13 cellular contexts compared by ENCODE assay signal in genomic region chrX:37684426-37684825, GRCh38. TPM values are rescaled to one million over a fixed set of nuclear protein-coding genes. Genes with fewer than 3 reads are reported as not detected.
DNase-seq lines count a peak whose midpoint lies in the region; ATAC-seq and TF ChIP-seq lines count a peak whose summit lies in the region.
"Had no signal": no experiment of that assay in that cellular context is flagged by ENCODE, and none has a peak within 500 bp of the region (broad histone marks: within the 10 kb centered on the region; RNA-seq: fewer than 3 reads in every experiment).

No MANE protein-coding gene starts in this region.

- ATAC-seq in GM23338: no peak
- peak; percentile 77 to 90 (median 82) for ATAC-seq in psoas muscle

- H3K4me1 ChIP-seq in GM23338 (ENCODE audit: insufficient read depth): peaks cover 16% of the 10 kb centered on the region
- peaks cover 25% of the 10 kb centered on the region for H3K4me1 ChIP-seq in cardiac muscle cell (ENCODE audit: low read depth)
- no peaks in the 10 kb centered on the region for H3K4me1 ChIP-seq in psoas muscle
- H3K4me1 ChIP-seq: testis had no signal

- peak overlapping the region; percentile 45; the same call in 1 of the 2 replicates for H3K4me2 ChIP-seq in GM23338

- no peak overlapping the region for H3K27ac Mint-ChIP-seq in GM23338
- H3K27ac Mint-ChIP-seq: activated CD4-positive, alpha-beta T cell treated with anti-CD3 and anti-CD28 coated beads, Interleukin-2, amount 10 ng/mL, durations not matched to agents 24 days and 14 days had no signal

- no peaks in the 10 kb centered on the region for H3K9me2 ChIP-seq in GM23338 (ENCODE audit: insufficient read depth)

- peaks cover 10% of the 10 kb centered on the region for H3K27me3 ChIP-seq in GM23338 (ENCODE audit: insufficient read depth)
- H3K27me3 ChIP-seq in cardiac muscle cell: no peaks in the 10 kb centered on the region
- H3K27me3 ChIP-seq in psoas muscle (ENCODE audit: insufficient read depth in 3 of 3, low read length in 2 of 3): no peaks in the 10 kb centered on the region
- H3K27me3 ChIP-seq: testis had no signal

- TF ChIP-seq CTCF in GM23338 (conservative IDR thresholded peaks at IDR 0.05; ENCODE audit: low read depth in 2 of 2) (no peak), cardiac muscle cell (IDR thresholded peaks at IDR 0.05; ENCODE audit: low read depth, low read length) (no peak), psoas muscle (IDR thresholded peaks at IDR 0.05) (no peak)

- no peaks in the 10 kb centered on the region for H3K36me3 Mint-ChIP-seq in GM23338 (ENCODE audit: low read depth)
- H3K36me3 Mint-ChIP-seq: CD14-positive monocyte had no signal

- H3F3A ChIP-seq in GM23338 (replicated peaks; ENCODE audit: low read depth): no peaks in the 10 kb centered on the region

- no peak for DNase-seq in GM23338 (ENCODE audit: low spot score)
- peak; percentile 18 for DNase-seq in RPMI8226
- peak in 1 of 2 donors; percentile 59 for DNase-seq in cardiac muscle cell (ENCODE audit: low read depth in 1 of 2, low spot score in 1 of 2)
- DNase-seq in psoas muscle: no peak
- no peak for DNase-seq in NCI-H146 (lab: John Stamatoyannopoulos, UW)
- DNase-seq in NCI-H1417 treated with DMSO at 0.1 percent for 48 hours (lab: John Stamatoyannopoulos, UW): no peak
- no peak for DNase-seq in SW480 (ENCODE audit: low spot score)
- DNase-seq in stimulated activated CD4-positive, alpha-beta T cell treated with anti-CD3 and anti-CD28 coated beads, Interleukin-4, amount 100 ng/mL, for 24 hours: no peak
- DNase-seq: activated CD4-positive, alpha-beta T cell treated with anti-CD3 and anti-CD28 coated beads, Interleukin-2, amount 10 ng/mL, durations not matched to agents 24 days and 14 days; NCI-H1436; testis had no signal

- no peaks in the 10 kb centered on the region for H3K9me3 Mint-ChIP-seq in GM23338
- H3K9me3 Mint-ChIP-seq: activated CD4-positive, alpha-beta T cell treated with anti-CD3 and anti-CD28 coated beads, Interleukin-2, amount 10 ng/mL, durations not matched to agents 24 days and 14 days; central memory CD8-positive, alpha-beta T cell had no signal

- H2AFZ ChIP-seq in GM23338: no peak overlapping the region

- H3K9me3 ChIP-seq in cardiac muscle cell (ENCODE audit: low read depth): no peaks in the 10 kb centered on the region
- no peaks in the 10 kb centered on the region for H3K9me3 ChIP-seq in psoas muscle
- H3K9me3 ChIP-seq: testis had no signal

- H4K20me1 ChIP-seq in GM23338 (replicated peaks; ENCODE audit: insufficient read depth): no peaks in the 10 kb centered on the region

- H3K36me3 ChIP-seq in GM23338 (ENCODE audit: insufficient read depth): no peaks in the 10 kb centered on the region
- H3K36me3 ChIP-seq in cardiac muscle cell: no peaks in the 10 kb centered on the region
- no peaks in the 10 kb centered on the region for H3K36me3 ChIP-seq in psoas muscle (ENCODE audit: insufficient read depth in 1 of 2, low read depth in 1 of 2)

- peak overlapping the region; percentile 47; the same call in 1 of the 2 replicates for H3K4me3 ChIP-seq in GM23338
- no peak overlapping the region for H3K4me3 ChIP-seq in cardiac muscle cell
- no peak overlapping the region for H3K4me3 ChIP-seq in psoas muscle

- H3K4me1 Mint-ChIP-seq in GM23338: peaks cover 9% of the 10 kb centered on the region; the same call in 1 of the 3 replicates
- H3K4me1 Mint-ChIP-seq: activated CD4-positive, alpha-beta T cell treated with anti-CD3 and anti-CD28 coated beads, Interleukin-2, amount 10 ng/mL, durations not matched to agents 24 days and 14 days; central memory CD8-positive, alpha-beta T cell had no signal

- H3K27ac ChIP-seq in GM23338 (ENCODE audit: low read depth) (no peak overlapping the region), cardiac muscle cell (peak overlapping the region; percentile 77), psoas muscle (peak overlapping the region; percentile 85)

- intact Hi-C loops in psoas muscle (cut with DNase I): loop anchor here in 1 of 2 donors (10.0 kb wide), 1 partner anchor 160 kb away; no protein-coding TSS in a partner anchor

- peaks cover 13% of the 10 kb centered on the region for H3K27me3 Mint-ChIP-seq in GM23338 (ENCODE audit: insufficient read depth, low read depth, poor library complexity)
- H3K27me3 Mint-ChIP-seq: central memory CD8-positive, alpha-beta T cell had no signal

- H3K79me2 ChIP-seq in GM23338 (replicated peaks; ENCODE audit: insufficient read depth): no peaks in the 10 kb centered on the region

- H3K4me3 Mint-ChIP-seq in GM23338: no peak overlapping the region
- H3K4me3 Mint-ChIP-seq: activated CD4-positive, alpha-beta T cell treated with anti-CD3 and anti-CD28 coated beads, Interleukin-2, amount 10 ng/mL, durations not matched to agents 24 days and 14 days had no signal

TF ChIP-seq in GM23338, 12 proteins besides CTCF, POLR2A, EP300 and RAD21 (continues in another document):
- TF ChIP-seq POLR2AphosphoS5 (IDR thresholded peaks at IDR 0.05; ENCODE audit: low read depth): no peak
- no peak for TF ChIP-seq NANOG (IDR thresholded peaks at IDR 0.05; ENCODE audit: borderline replicate concordance)
- no peak for TF ChIP-seq EZH2phosphoT487 (IDR thresholded peaks at IDR 0.05; ENCODE audit: unreplicated experiment)
- TF ChIP-seq JUNB (IDR thresholded peaks at IDR 0.05; ENCODE audit: unreplicated experiment): no peak
- no peak for TF ChIP-seq EZH2 (IDR thresholded peaks at IDR 0.05; ENCODE audit: low read depth, unreplicated experiment)
- no peak for TF ChIP-seq ZNF331 (CRISPR knock-in tag; IDR thresholded peaks at IDR 0.05; ENCODE audit: low read depth)
- no peak for TF ChIP-seq ZNF114 (CRISPR knock-in tag; IDR thresholded peaks at IDR 0.05)
- TF ChIP-seq, protein P1, sequence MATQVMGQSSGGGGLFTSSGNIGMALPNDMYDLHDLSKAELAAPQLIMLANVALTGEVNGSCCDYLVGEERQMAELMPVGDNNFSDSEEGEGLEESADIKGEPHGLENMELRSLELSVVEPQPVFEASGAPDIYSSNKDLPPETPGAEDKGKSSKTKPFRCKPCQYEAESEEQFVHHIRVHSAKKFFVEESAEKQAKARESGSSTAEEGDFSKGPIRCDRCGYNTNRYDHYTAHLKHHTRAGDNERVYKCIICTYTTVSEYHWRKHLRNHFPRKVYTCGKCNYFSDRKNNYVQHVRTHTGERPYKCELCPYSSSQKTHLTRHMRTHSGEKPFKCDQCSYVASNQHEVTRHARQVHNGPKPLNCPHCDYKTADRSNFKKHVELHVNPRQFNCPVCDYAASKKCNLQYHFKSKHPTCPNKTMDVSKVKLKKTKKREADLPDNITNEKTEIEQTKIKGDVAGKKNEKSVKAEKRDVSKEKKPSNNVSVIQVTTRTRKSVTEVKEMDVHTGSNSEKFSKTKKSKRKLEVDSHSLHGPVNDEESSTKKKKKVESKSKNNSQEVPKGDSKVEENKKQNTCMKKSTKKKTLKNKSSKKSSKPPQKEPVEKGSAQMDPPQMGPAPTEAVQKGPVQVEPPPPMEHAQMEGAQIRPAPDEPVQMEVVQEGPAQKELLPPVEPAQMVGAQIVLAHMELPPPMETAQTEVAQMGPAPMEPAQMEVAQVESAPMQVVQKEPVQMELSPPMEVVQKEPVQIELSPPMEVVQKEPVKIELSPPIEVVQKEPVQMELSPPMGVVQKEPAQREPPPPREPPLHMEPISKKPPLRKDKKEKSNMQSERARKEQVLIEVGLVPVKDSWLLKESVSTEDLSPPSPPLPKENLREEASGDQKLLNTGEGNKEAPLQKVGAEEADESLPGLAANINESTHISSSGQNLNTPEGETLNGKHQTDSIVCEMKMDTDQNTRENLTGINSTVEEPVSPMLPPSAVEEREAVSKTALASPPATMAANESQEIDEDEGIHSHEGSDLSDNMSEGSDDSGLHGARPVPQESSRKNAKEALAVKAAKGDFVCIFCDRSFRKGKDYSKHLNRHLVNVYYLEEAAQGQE (IDR thresholded peaks at IDR 0.05; ENCODE audit: unreplicated experiment): no peak

RNA-seq across cellular contexts. Expression of gene XK, which starts 1.2 kb away (rescaled TPM):
- total RNA-seq in GM23338 (2014; rRNA removed; shearing (Covaris generic)): 1.5 and 2.1 TPM in 2 replicates
- polyA plus RNA-seq in GM23338 (2016; fragmentation: Nextera tagmentation; extraction: Ambion mirVana): 0.28 and 0.29 TPM in 2 replicates
- total RNA-seq in cardiac muscle cell: 3.0 and 7.2 TPM in 2 replicates
- polyA plus RNA-seq in cardiac muscle cell: 2.2 and 3.0 TPM in 2 replicates
- total RNA-seq in psoas muscle: 1 to 10 TPM; 3.2 to 8.9 (median 3.8) TPM
- polyA plus RNA-seq in psoas muscle: 1 to 10 TPM in 2 of 3 donors, under 1 TPM in 1; 0.94 to 4.8 (median 1.5) TPM
